ENCODE assay signal across 1 cellular context in genomic region chr19:38870612-38871011, GRCh38.
TF ChIP-seq lines count a peak whose summit lies in the region.

No MANE protein-coding gene starts in this region.

TF ChIP-seq in GM23338, 12 proteins besides CTCF, POLR2A, EP300 and RAD21:
- TF ChIP-seq ZNF462 (CRISPR knock-in tag; IDR thresholded peaks at IDR 0.05), result no peak
- no peak for TF ChIP-seq ETS1 (IDR thresholded peaks at IDR 0.05)
- no peak for TF ChIP-seq STAT1 (IDR thresholded peaks at IDR 0.05; ENCODE audit: unreplicated experiment)
- TF ChIP-seq CREB1 (CRISPR knock-in tag; IDR thresholded peaks at IDR 0.05; ENCODE audit: low read depth), result no peak
- TF ChIP-seq NANOG (IDR thresholded peaks at IDR 0.05; ENCODE audit: borderline replicate concordance), result no peak
- TF ChIP-seq ZNF331 (CRISPR knock-in tag; IDR thresholded peaks at IDR 0.05; ENCODE audit: low read depth), result no peak
- TF ChIP-seq POLR2AphosphoS5 (IDR thresholded peaks at IDR 0.05; ENCODE audit: low read depth), result no peak
- TF ChIP-seq ZNF114 (CRISPR knock-in tag; IDR thresholded peaks at IDR 0.05), result no peak
- TF ChIP-seq EZH2phosphoT487 (IDR thresholded peaks at IDR 0.05; ENCODE audit: unreplicated experiment), result no peak
- no peak for TF ChIP-seq EZH2 (IDR thresholded peaks at IDR 0.05; ENCODE audit: low read depth, unreplicated experiment)
- no peak for TF ChIP-seq JUNB (IDR thresholded peaks at IDR 0.05; ENCODE audit: unreplicated experiment)
- no peak for TF ChIP-seq REST (IDR thresholded peaks at IDR 0.05; ENCODE audit: unreplicated experiment)
TF ChIP-seq in GM23338: peak in this region for 0.
